Comparison of ENCODE assay signal across 8 cellular contexts in genomic region chr7:75914169-75914654, GRCh38. TPM values are rescaled to one million over a fixed set of nuclear protein-coding genes. Genes with fewer than 3 reads are reported as not detected.
DNase-seq lines count a peak whose midpoint lies in the region; ATAC-seq and TF ChIP-seq lines count a peak whose summit lies in the region.

No MANE protein-coding gene starts in this region.

- H3K27me3 Mint-ChIP-seq in mesothelial cell of epicardium (ENCODE audit: low read depth) = no peaks in the 10 kb centered on the region

- H3K9me3 ChIP-seq in cardiac muscle cell (ENCODE audit: low read depth) (no peaks in the 10 kb centered on the region), body of pancreas (no peaks in the 10 kb centered on the region)

- ATAC-seq in left cardiac atrium (no peak), body of pancreas (no peak)

- H3K36me3 Mint-ChIP-seq in mesothelial cell of epicardium = no peaks in the 10 kb centered on the region

- no peaks in the 10 kb centered on the region for H3K27me3 ChIP-seq in cardiac muscle cell
- no peaks in the 10 kb centered on the region for H3K27me3 ChIP-seq in body of pancreas

- intact Hi-C loops in left cardiac atrium (cut with DNase I) = loop anchor here (2.0 to 10.0 kb wide), 2 partner anchors 71 to 81 kb away; partner anchors contain the start of gene TMEM120A (in 1 of the 2)
- intact Hi-C loops in body of pancreas (cut with DNase I) = no loop called here

- peak overlapping the region; percentile 89 for H3K4me3 Mint-ChIP-seq in mesothelial cell of epicardium

- TF ChIP-seq CTCF in cardiac muscle cell (IDR thresholded peaks at IDR 0.05; ENCODE audit: low read depth, low read length) (no peak), body of pancreas (IDR thresholded peaks at IDR 0.05) (no peak), mesothelial cell of epicardium (IDR thresholded peaks at IDR 0.05; ENCODE audit: unreplicated experiment) (no peak)

- TF ChIP-seq POLR2A in body of pancreas (IDR thresholded peaks at IDR 0.05) = no peak

- DNase-seq in cardiac muscle cell (ENCODE audit: low read depth in 1 of 2, low spot score in 1 of 2) = no peak
- DNase-seq in left cardiac atrium = no peak
- DNase-seq in body of pancreas = peak in 3 of 4 donors; percentile 8 to 29 (median 20)
- DNase-seq in mesothelial cell of epicardium (ENCODE audit: low spot score in 2 of 2, unreplicated experiment in 2 of 2) = no peak
- DNase-seq in HT-29 (ENCODE audit: low spot score) = no peak
- DNase-seq in mucosa of gallbladder (ENCODE audit: low spot score) = no peak
- DNase-seq in NCI-H1694 (lab: John Stamatoyannopoulos, UW) = no peak

- H3K27ac ChIP-seq in cardiac muscle cell = peak overlapping the region; percentile 84
- peak overlapping the region; percentile 65 to 91 (median 85) for H3K27ac ChIP-seq in body of pancreas
- peak overlapping the region; percentile 94 for H3K27ac ChIP-seq in urinary bladder (ENCODE audit: low read depth)

- WGBS in body of pancreas, 2 donors = 24% methylated on average over 18 of the region's 18 CpGs
- 28% methylated on average over 18 of the region's 18 CpGs for WGBS in urinary bladder

- peaks cover 19% of the 10 kb centered on the region for H3K4me1 Mint-ChIP-seq in mesothelial cell of epicardium

- peak overlapping the region; percentile 96 for H3K27ac Mint-ChIP-seq in mesothelial cell of epicardium

- no peaks in the 10 kb centered on the region for H3K9me3 Mint-ChIP-seq in mesothelial cell of epicardium

- H3K36me3 ChIP-seq in cardiac muscle cell (no peaks in the 10 kb centered on the region), body of pancreas (replicated peaks in 1 of 2; ENCODE audit: insufficient read depth in 1 of 2, low read depth in 2 of 2) (no peaks in the 10 kb centered on the region), urinary bladder (ENCODE audit: insufficient read depth) (no peaks in the 10 kb centered on the region)

- H3K4me3 ChIP-seq in cardiac muscle cell (peak overlapping the region; percentile 72), body of pancreas (peak overlapping the region; percentile 55 to 84), urinary bladder (ENCODE audit: low read depth, low read length) (peak overlapping the region; percentile 53)

- H3K4me1 ChIP-seq in cardiac muscle cell (ENCODE audit: low read depth) = peaks cover 3% of the 10 kb centered on the region
- H3K4me1 ChIP-seq in body of pancreas = peaks cover 26% of the 10 kb centered on the region
- H3K4me1 ChIP-seq in urinary bladder (ENCODE audit: insufficient read depth) = peaks cover 2% of the 10 kb centered on the region

RNA-seq across cellular contexts. Expression of gene POR, which starts 0.7 kb away (rescaled TPM):
- total RNA-seq in cardiac muscle cell = 95.6 and 97.9 TPM in 2 replicates
- polyA plus RNA-seq in cardiac muscle cell = 87.9 and 101 TPM in 2 replicates
- total RNA-seq in left cardiac atrium = 100 to 1,000 TPM in 1 of 2 donors, 10 to 100 TPM in 1; 60.6 to 128 TPM
- total RNA-seq in body of pancreas = 100 to 1,000 TPM in 1 of 2 donors, 10 to 100 TPM in 1; 54.2 to 118 TPM
- 78.5 to 88.6 TPM (median 81.3 TPM) in 3 replicates for total RNA-seq in mesothelial cell of epicardium
- 33.2 TPM for total RNA-seq in urinary bladder
- 103 TPM for polyA plus RNA-seq in urinary bladder
- total RNA-seq in HT-29 (2014; rRNA removed; shearing (Covaris generic)) = 222 and 263 TPM in 2 replicates
- 195 TPM for total RNA-seq in mucosa of gallbladder

RNA-seq across cellular contexts. Expression of gene RHBDD2, which starts 35.4 kb away (rescaled TPM):
- total RNA-seq in cardiac muscle cell = 83.6 and 115 TPM in 2 replicates
- polyA plus RNA-seq in cardiac muscle cell = 190 and 223 TPM in 2 replicates
- total RNA-seq in left cardiac atrium = 10 to 100 TPM; 26.5 to 41.8 TPM
- total RNA-seq in body of pancreas = 10 to 100 TPM; 18.7 to 41.2 TPM
- total RNA-seq in mesothelial cell of epicardium = 52.5 to 54.7 TPM (median 53.7 TPM) in 3 replicates
- total RNA-seq in urinary bladder = 10.1 TPM
- polyA plus RNA-seq in urinary bladder = 54.1 TPM
- 53.8 and 58.7 TPM in 2 replicates for total RNA-seq in HT-29 (2014; rRNA removed; shearing (Covaris generic))
- total RNA-seq in mucosa of gallbladder = 56.4 TPM

Comparison
In these comparisons a context has a peak if more than half of its experiments do, and no peak if none do; other contexts are left out.
1. DNase-seq: peak in body of pancreas (3 of 4); none in cardiac muscle cell (0 of 2), left cardiac atrium (single experiment), mesothelial cell of epicardium (0 of 2), HT-29 (single experiment), mucosa of gallbladder (single experiment) and NCI-H1694 (single experiment).
2. Peak in every context shown above with its lines, with median percentiles within 50 percentile points of each other: H3K27ac ChIP-seq and H3K4me3 ChIP-seq.